ENCODE assay signal across 7 cellular contexts in genomic region chr6:22146581-22147468, GRCh38.
A peak's percentile ranks its signal among the peaks of the same experiment; 100 is the strongest.
DNase-seq lines count a peak whose midpoint lies in the region; ATAC-seq and TF ChIP-seq lines count a peak whose summit lies in the region.

No MANE protein-coding gene starts in this region.

- DNase-seq in HEK293T (ENCODE audit: extremely low spot score) (peak; percentile 7), hypothalamus (lab: John Stamatoyannopoulos, UW) (peak in 41 of 51 donors; percentile 2 to 82 (median 42)), GOT3 (lab: John Stamatoyannopoulos, UW) (no peak), GF-D8 (lab: John Stamatoyannopoulos, UW) (no peak)
- peak; percentile 33 for DNase-seq in activated T-cell treated with anti-CD3 and anti-CD28 coated beads, Interleukin-2, amount 50 U/mL, for 24 hours
- DNase-seq in stimulated activated naive CD8-positive, alpha-beta T cell treated with anti-CD3 and anti-CD28 coated beads, Interleukin-15, amount 100 ng/mL, for 72 hours: peak; percentile 11 to 12

- peak; percentile 29 for ATAC-seq in stimulated activated naive CD8-positive, alpha-beta T cell treated with anti-CD3 and anti-CD28 coated beads, Interleukin-15, amount 100 ng/mL, for 72 hours
- ATAC-seq in stimulated activated memory B cell treated with anti-CD40 and anti-IgM and Interleukin-4, amounts not matched to agents 10 μg/mL and 1 μg/mL and 100 μg/mL, for 72 hours: no peak

- peaks cover 59% of the 10 kb centered on the region for H3K27me3 Mint-ChIP-seq in activated T-cell treated with anti-CD3 and anti-CD28 coated beads, Interleukin-2, amount 50 U/mL, for 24 hours
- H3K27me3 Mint-ChIP-seq in stimulated activated naive CD8-positive, alpha-beta T cell treated with anti-CD3 and anti-CD28 coated beads, Interleukin-15, amount 100 ng/mL, for 72 hours: peaks cover 57% of the 10 kb centered on the region
- H3K27me3 Mint-ChIP-seq in stimulated activated memory B cell treated with anti-CD40 and anti-IgM and Interleukin-4, amounts not matched to agents 10 μg/mL and 1 μg/mL and 100 μg/mL, for 72 hours: no peaks in the 10 kb centered on the region

- no peaks in the 10 kb centered on the region for H3K36me3 Mint-ChIP-seq in activated T-cell treated with anti-CD3 and anti-CD28 coated beads, Interleukin-2, amount 50 U/mL, for 24 hours (ENCODE audit: low read depth)
- H3K36me3 Mint-ChIP-seq in stimulated activated memory B cell treated with anti-CD40 and anti-IgM and Interleukin-4, amounts not matched to agents 10 μg/mL and 1 μg/mL and 100 μg/mL, for 72 hours: no peaks in the 10 kb centered on the region

- H3K4me1 Mint-ChIP-seq in activated T-cell treated with anti-CD3 and anti-CD28 coated beads, Interleukin-2, amount 50 U/mL, for 24 hours (ENCODE audit: low read depth): peaks cover 26% of the 10 kb centered on the region
- peaks cover 28% of the 10 kb centered on the region for H3K4me1 Mint-ChIP-seq in stimulated activated naive CD8-positive, alpha-beta T cell treated with anti-CD3 and anti-CD28 coated beads, Interleukin-15, amount 100 ng/mL, for 72 hours
- no peaks in the 10 kb centered on the region for H3K4me1 Mint-ChIP-seq in stimulated activated memory B cell treated with anti-CD40 and anti-IgM and Interleukin-4, amounts not matched to agents 10 μg/mL and 1 μg/mL and 100 μg/mL, for 72 hours

- CTCF ChIA-PET in HEK293T (lab: Yijun Ruan, JAX): no interaction called here

- POLR2A ChIA-PET in HEK293T (lab: Yijun Ruan, JAX): interaction anchor here (2.2 kb wide), 1 partner anchor 553 kb away, joined by 11 read pairs; the partner anchor contains the start of gene SOX4

- no peaks in the 10 kb centered on the region for H3K9me3 Mint-ChIP-seq in activated T-cell treated with anti-CD3 and anti-CD28 coated beads, Interleukin-2, amount 50 U/mL, for 24 hours
- H3K9me3 Mint-ChIP-seq in stimulated activated naive CD8-positive, alpha-beta T cell treated with anti-CD3 and anti-CD28 coated beads, Interleukin-15, amount 100 ng/mL, for 72 hours: no peaks in the 10 kb centered on the region
- H3K9me3 Mint-ChIP-seq in stimulated activated memory B cell treated with anti-CD40 and anti-IgM and Interleukin-4, amounts not matched to agents 10 μg/mL and 1 μg/mL and 100 μg/mL, for 72 hours: no peaks in the 10 kb centered on the region

- H3K27ac Mint-ChIP-seq in activated T-cell treated with anti-CD3 and anti-CD28 coated beads, Interleukin-2, amount 50 U/mL, for 24 hours: peak overlapping the region; percentile 22
- peak overlapping the region in 1 of 2 donors; percentile 45 for H3K27ac Mint-ChIP-seq in stimulated activated naive CD8-positive, alpha-beta T cell treated with anti-CD3 and anti-CD28 coated beads, Interleukin-15, amount 100 ng/mL, for 72 hours
- H3K27ac Mint-ChIP-seq in stimulated activated memory B cell treated with anti-CD40 and anti-IgM and Interleukin-4, amounts not matched to agents 10 μg/mL and 1 μg/mL and 100 μg/mL, for 72 hours: no peak overlapping the region

- peak overlapping the region; percentile 67 for H3K4me3 Mint-ChIP-seq in activated T-cell treated with anti-CD3 and anti-CD28 coated beads, Interleukin-2, amount 50 U/mL, for 24 hours
- H3K4me3 Mint-ChIP-seq in stimulated activated naive CD8-positive, alpha-beta T cell treated with anti-CD3 and anti-CD28 coated beads, Interleukin-15, amount 100 ng/mL, for 72 hours: peak overlapping the region; percentile 76 to 82
- H3K4me3 Mint-ChIP-seq in stimulated activated memory B cell treated with anti-CD40 and anti-IgM and Interleukin-4, amounts not matched to agents 10 μg/mL and 1 μg/mL and 100 μg/mL, for 72 hours: no peak overlapping the region

TF ChIP-seq in HEK293T, 16 proteins besides CTCF, POLR2A, EP300 and RAD21:
- TF ChIP-seq TARDBP (IDR thresholded peaks at IDR 0.05) (no peak), SP1 (IDR thresholded peaks at IDR 0.05) (no peak), LEF1 (IDR thresholded peaks at IDR 0.05; ENCODE audit: borderline replicate concordance) (no peak), L3MBTL2 (conservative IDR thresholded peaks at IDR 0.05) (peak; percentile 77), ZNF384 (IDR thresholded peaks at IDR 0.05) (no peak)
TF ChIP-seq in HEK293T: peak in this region for 1.

Comparison
In these comparisons a context has a peak if more than half of its experiments do, and no peak if none do; other contexts are left out.
1. DNase-seq: peak in HEK293T (single experiment), activated T-cell treated with anti-CD3 and anti-CD28 coated beads, Interleukin-2, amount 50 U/mL, for 24 hours (single experiment), hypothalamus (41 of 51) and stimulated activated naive CD8-positive, alpha-beta T cell treated with anti-CD3 and anti-CD28 coated beads, Interleukin-15, amount 100 ng/mL, for 72 hours (2 of 2); none in GOT3 (single experiment) and GF-D8 (single experiment).